Comparison of ENCODE assay signal across 11 cellular contexts in genomic region chr4:3303840-3304715, GRCh38. TPM values are rescaled to one million over a fixed set of nuclear protein-coding genes. Genes with fewer than 3 reads are reported as not detected.
A peak's percentile ranks its signal among the peaks of the same experiment; 100 is the strongest.
DNase-seq lines count a peak whose midpoint lies in the region; ATAC-seq and TF ChIP-seq lines count a peak whose summit lies in the region.
"Had no signal": no experiment of that assay in that cellular context is flagged by ENCODE, and none has a peak within 500 bp of the region (broad histone marks: within the 10 kb centered on the region; RNA-seq: fewer than 3 reads in every experiment).

No MANE protein-coding gene starts in this region.

- no peak for TF ChIP-seq CTCF in smooth muscle cell (IDR thresholded peaks at IDR 0.05; ENCODE audit: borderline replicate concordance, insufficient read depth, poor library complexity, severe bottlenecking)
- no peak for TF ChIP-seq CTCF in osteocyte (IDR thresholded peaks at IDR 0.05)

- no peak overlapping the region for H3K4me3 ChIP-seq in smooth muscle cell

- H3F3A ChIP-seq in smooth muscle cell (ENCODE audit: low read depth), result no peaks in the 10 kb centered on the region

- H4K20me1 ChIP-seq in smooth muscle cell (ENCODE audit: low read depth), result peaks cover 98% of the 10 kb centered on the region

- H3K27me3 ChIP-seq in layer of hippocampus (ENCODE audit: control insufficient read depth, insufficient read depth, low read length), result no peaks in the 10 kb centered on the region
- H3K27me3 ChIP-seq in smooth muscle cell (ENCODE audit: low read depth), result no peaks in the 10 kb centered on the region

- H3K4me3 Mint-ChIP-seq in T-helper 2 cell treated with Interferon-gamma antibody and Interleukin-4, amounts not matched to agents 5 μg/mL and 100 μg/mL, for 36 hours, result peak overlapping the region; percentile 47
- H3K4me3 Mint-ChIP-seq in activated T-helper 17 cell treated with anti-CD3 and anti-CD28 coated beads, Interleukin-2, amount 50 U/mL, for 72 hours, result peak overlapping the region; percentile 74
- H3K4me3 Mint-ChIP-seq in osteocyte (ENCODE audit: unreplicated experiment), result no peak overlapping the region
- H3K4me3 Mint-ChIP-seq: dendritic cell treated with granulocyte-macrophage colony-stimulating factor and Interleukin-4, amounts not matched to agents 40 ng/mL and 50 ng/mL, for 4 days had no signal

- no peak overlapping the region for H2AFZ ChIP-seq in smooth muscle cell (ENCODE audit: low read depth)

- peaks cover 21% of the 10 kb centered on the region for H3K27me3 Mint-ChIP-seq in T-helper 2 cell treated with Interferon-gamma antibody and Interleukin-4, amounts not matched to agents 5 μg/mL and 100 μg/mL, for 36 hours (ENCODE audit: low read depth)
- H3K27me3 Mint-ChIP-seq in activated T-helper 17 cell treated with anti-CD3 and anti-CD28 coated beads, Interleukin-2, amount 50 U/mL, for 72 hours, result peaks cover 5% of the 10 kb centered on the region
- H3K27me3 Mint-ChIP-seq in osteocyte (ENCODE audit: unreplicated experiment), result no peaks in the 10 kb centered on the region

- no peak overlapping the region for H3K27ac Mint-ChIP-seq in T-helper 2 cell treated with Interferon-gamma antibody and Interleukin-4, amounts not matched to agents 5 μg/mL and 100 μg/mL, for 36 hours
- peak overlapping the region; percentile 47 for H3K27ac Mint-ChIP-seq in activated T-helper 17 cell treated with anti-CD3 and anti-CD28 coated beads, Interleukin-2, amount 50 U/mL, for 72 hours
- H3K27ac Mint-ChIP-seq in osteocyte (ENCODE audit: unreplicated experiment), result no peak overlapping the region
- H3K27ac Mint-ChIP-seq: activated T-helper 1 cell treated with anti-CD3 and anti-CD28 coated beads, Interleukin-12 subunit alpha, Interleukin-12 subunit beta, Interleukin-2, Interleukin-4 antibody, amounts not matched to agents 30 ng/mL and 10 ng/mL and 1 ng/mL, durations not matched to agents 14 hours and 24 hours and 36 hours; dendritic cell treated with granulocyte-macrophage colony-stimulating factor and Interleukin-4, amounts not matched to agents 40 ng/mL and 50 ng/mL, for 4 days had no signal

- H3K9ac ChIP-seq in smooth muscle cell (ENCODE audit: low read depth), result no peak overlapping the region

- WGBS in smooth muscle cell (ENCODE audit: low lambda C conversion rate), result 90% methylated on average over 16 of the region's 16 CpGs

- H3K36me3 Mint-ChIP-seq in T-helper 2 cell treated with Interferon-gamma antibody and Interleukin-4, amounts not matched to agents 5 μg/mL and 100 μg/mL, for 36 hours (ENCODE audit: low read depth), result no peaks in the 10 kb centered on the region
- no peaks in the 10 kb centered on the region for H3K36me3 Mint-ChIP-seq in activated T-helper 17 cell treated with anti-CD3 and anti-CD28 coated beads, Interleukin-2, amount 50 U/mL, for 72 hours (ENCODE audit: low read depth)
- H3K36me3 Mint-ChIP-seq in osteocyte (ENCODE audit: unreplicated experiment), result no peaks in the 10 kb centered on the region

- H3K79me2 ChIP-seq in smooth muscle cell (ENCODE audit: low read depth), result peaks cover 41% of the 10 kb centered on the region

- H3K9me3 ChIP-seq in smooth muscle cell (replicated peaks; ENCODE audit: low read depth), result no peaks in the 10 kb centered on the region

- H3K9me3 Mint-ChIP-seq in T-helper 2 cell treated with Interferon-gamma antibody and Interleukin-4, amounts not matched to agents 5 μg/mL and 100 μg/mL, for 36 hours, result no peaks in the 10 kb centered on the region
- H3K9me3 Mint-ChIP-seq in activated T-helper 17 cell treated with anti-CD3 and anti-CD28 coated beads, Interleukin-2, amount 50 U/mL, for 72 hours, result no peaks in the 10 kb centered on the region
- H3K9me3 Mint-ChIP-seq in osteocyte (ENCODE audit: unreplicated experiment), result no peaks in the 10 kb centered on the region
- H3K9me3 Mint-ChIP-seq: activated T-helper 1 cell treated with anti-CD3 and anti-CD28 coated beads, Interleukin-12 subunit alpha, Interleukin-12 subunit beta, Interleukin-2, Interleukin-4 antibody, amounts not matched to agents 30 ng/mL and 10 ng/mL and 1 ng/mL, durations not matched to agents 14 hours and 24 hours and 36 hours; dendritic cell treated with granulocyte-macrophage colony-stimulating factor and Interleukin-4, amounts not matched to agents 40 ng/mL and 50 ng/mL, for 4 days had no signal

- peak overlapping the region; percentile 67 for H3K27ac ChIP-seq in layer of hippocampus (ENCODE audit: low read depth, low read length)
- H3K27ac ChIP-seq in smooth muscle cell (ENCODE audit: low read depth), result no peak overlapping the region

- H3K4me1 Mint-ChIP-seq in T-helper 2 cell treated with Interferon-gamma antibody and Interleukin-4, amounts not matched to agents 5 μg/mL and 100 μg/mL, for 36 hours (ENCODE audit: low read depth), result peaks cover 29% of the 10 kb centered on the region
- peaks cover 21% of the 10 kb centered on the region for H3K4me1 Mint-ChIP-seq in activated T-helper 17 cell treated with anti-CD3 and anti-CD28 coated beads, Interleukin-2, amount 50 U/mL, for 72 hours
- H3K4me1 Mint-ChIP-seq in osteocyte (ENCODE audit: unreplicated experiment), result peaks cover 20% of the 10 kb centered on the region

- H3K4me1 ChIP-seq in smooth muscle cell (ENCODE audit: low read depth), result peaks cover 15% of the 10 kb centered on the region

- no peak for ATAC-seq in activated T-helper 17 cell treated with anti-CD3 and anti-CD28 coated beads, Interleukin-2, amount 50 U/mL, for 72 hours (replicated peaks)

- H3K36me3 ChIP-seq in smooth muscle cell (ENCODE audit: low read depth), result no peaks in the 10 kb centered on the region

- peak overlapping the region; percentile 69 for H3K4me2 ChIP-seq in smooth muscle cell

- no peak for DNase-seq in T-helper 2 cell treated with Interferon-gamma antibody and Interleukin-4, amounts not matched to agents 5 μg/mL and 100 μg/mL, for 36 hours (ENCODE audit: low spot score)
- DNase-seq in T-helper 2 cell (no peak), smooth muscle cell (lab: John Stamatoyannopoulos, UW; ENCODE audit: unreplicated experiment) (no peak), NCI-H1436 treated with DMSO at 0.1 percent for 48 hours (lab: John Stamatoyannopoulos, UW) (no peak), osteocyte (ENCODE audit: extremely low spot score, unreplicated experiment) (no peak), HUDEP-2 (lab: John Stamatoyannopoulos, UW; ENCODE audit: unreplicated experiment in 76 of 76) (no peak)
- DNase-seq: NCI-H1436 had no signal

RNA-seq across cellular contexts. Expression of gene RGS12, which starts 11.3 kb away (rescaled TPM):
- 10 to 100 TPM in 1 of 2 donors, 1 to 10 TPM in 1; 9.2 to 10.6 TPM for total RNA-seq in activated T-helper 17 cell treated with anti-CD3 and anti-CD28 coated beads, Interleukin-2, amount 50 U/mL, for 72 hours
- 13.0 and 28.5 TPM in 2 replicates for total RNA-seq in smooth muscle cell
- polyA plus RNA-seq in smooth muscle cell, result 20.5 and 38.7 TPM in 2 replicates
- 32.5 and 35.6 TPM in 2 replicates for total RNA-seq in osteocyte

RNA-seq across cellular contexts. Expression of gene MSANTD1, which starts 55.1 kb away (rescaled TPM):
- total RNA-seq in activated T-helper 17 cell treated with anti-CD3 and anti-CD28 coated beads, Interleukin-2, amount 50 U/mL, for 72 hours, result 1 to 10 TPM; 1.1 to 1.2 TPM
- 1.4 TPM in 2 replicates for total RNA-seq in smooth muscle cell
- polyA plus RNA-seq in smooth muscle cell, result 0.30 and 0.43 TPM in 2 replicates
- total RNA-seq in osteocyte, result 0.83 and 1.1 TPM in 2 replicates
